In the genomic region with DNA sequence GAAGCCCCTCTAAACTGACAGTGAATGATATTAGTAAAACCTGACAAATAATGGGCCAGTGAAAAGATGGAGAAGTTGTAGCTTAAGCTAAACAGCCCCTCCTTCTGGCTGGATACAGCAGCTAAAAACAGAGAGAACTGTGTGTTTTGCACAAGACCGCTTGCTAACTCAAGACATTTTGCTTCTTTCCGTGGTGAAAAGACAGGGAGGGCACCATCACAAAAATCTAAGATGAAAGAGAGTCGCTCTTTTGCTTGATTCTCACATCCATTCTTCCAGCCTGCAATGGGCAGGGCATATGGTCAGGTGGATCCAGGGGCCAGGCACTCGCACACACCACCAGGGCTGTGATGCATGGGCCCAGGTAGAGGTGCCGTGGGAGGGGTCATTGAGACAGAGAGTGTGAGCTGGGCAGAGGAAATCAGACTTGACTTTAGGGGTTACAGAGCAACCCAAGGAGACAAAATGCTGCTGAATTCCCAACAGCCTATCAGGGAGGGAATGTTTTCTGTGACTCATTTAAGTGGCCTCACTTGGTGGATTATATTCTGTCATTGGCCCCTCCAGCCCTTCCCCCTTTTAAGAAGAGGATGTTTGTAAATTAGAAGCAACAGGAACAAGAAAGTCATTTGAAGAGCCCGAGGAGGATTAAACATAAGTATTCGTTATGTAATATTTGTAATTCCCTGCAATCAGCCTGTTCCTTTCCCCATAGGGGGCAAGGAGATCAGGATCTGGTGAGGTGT, we compare ENCODE assay signal across 8 cellular contexts. TPM values are rescaled to one million over a fixed set of nuclear protein-coding genes. Genes with fewer than 3 reads are reported as not detected.
DNase-seq lines count a peak whose midpoint lies in the region; ATAC-seq and TF ChIP-seq lines count a peak whose summit lies in the region.

No MANE protein-coding gene starts in this region.

- peaks cover 67% of the 10 kb centered on the region for H3K27me3 Mint-ChIP-seq in progenitor cell of endocrine pancreas

- peaks cover 45 to 77% (median 66%) of the 10 kb centered on the region in 4 donors for H3K4me1 ChIP-seq in esophagus muscularis mucosa

- TF ChIP-seq CTCF in GM12864 (IDR thresholded peaks at IDR 0.05; ENCODE audit: low read depth, low read length, missing control alignments) (peak; percentile 45), esophagus muscularis mucosa (IDR thresholded peaks at IDR 0.05) (peak in 2 of 3 experiments; percentile 17 to 24), progenitor cell of endocrine pancreas (IDR thresholded peaks at IDR 0.05; ENCODE audit: unreplicated experiment) (peak; percentile 69)

- ATAC-seq in GM18873 (IDR thresholded peaks at IDR 0.05; ENCODE audit: low FRiP score, unreplicated experiment), result no peak
- no peak for ATAC-seq in HG03108 (IDR thresholded peaks at IDR 0.05; ENCODE audit: unreplicated experiment)

- H3K27ac ChIP-seq in esophagus muscularis mucosa (replicated peaks in 1 of 4), result peak overlapping the region in 3 of 4 donors; percentile 21 to 42 (median 32)

- DNase-seq in GM12864 (ENCODE audit: low read depth) (no peak), NOMO-1 treated with DMSO at 0.1 percent for 48 hours (lab: John Stamatoyannopoulos, UW; ENCODE audit: unreplicated experiment) (peak; percentile 54), esophagus muscularis mucosa (ENCODE audit: extremely low spot score) (no peak), progenitor cell of endocrine pancreas (ENCODE audit: low spot score, unreplicated experiment) (no peak), NCI-H526 treated with DMSO at 0.1 percent for 48 hours (lab: John Stamatoyannopoulos, UW) (no peak), HPDE6-E6E7 (ENCODE audit: extremely low spot score) (no peak)

- no peaks in the 10 kb centered on the region for H3K27me3 ChIP-seq in esophagus muscularis mucosa

- H3K36me3 Mint-ChIP-seq in progenitor cell of endocrine pancreas (ENCODE audit: insufficient read depth), result no peaks in the 10 kb centered on the region

- H3K27ac Mint-ChIP-seq in progenitor cell of endocrine pancreas, result no peak overlapping the region

- peaks cover 3 to 33% (median 15%) of the 10 kb centered on the region in 4 donors for H3K36me3 ChIP-seq in esophagus muscularis mucosa

- TF ChIP-seq POLR2A in esophagus muscularis mucosa (IDR thresholded peaks at IDR 0.05; ENCODE audit: low read depth), result no peak

- WGBS in esophagus muscularis mucosa, result 75% methylated on average over 7 of the region's 7 CpGs

- intact Hi-C loops in esophagus muscularis mucosa (cut with DNase I), result loop anchor here (10.0 kb wide), 1 partner anchor 184 kb away; no protein-coding TSS in a partner anchor

- H3K4me3 ChIP-seq in GM12864 (ENCODE audit: low read depth, low read length) (no peak overlapping the region), esophagus muscularis mucosa (no peak overlapping the region)

- no peak for TF ChIP-seq EP300 in esophagus muscularis mucosa (IDR thresholded peaks at IDR 0.05)

- H3K9me3 ChIP-seq in esophagus muscularis mucosa, result no peaks in the 10 kb centered on the region

- H3K9me3 Mint-ChIP-seq in progenitor cell of endocrine pancreas (ENCODE audit: low read depth), result no peaks in the 10 kb centered on the region

- H3K4me3 Mint-ChIP-seq in progenitor cell of endocrine pancreas (ENCODE audit: low read depth), result no peak overlapping the region

- peaks cover 7% of the 10 kb centered on the region for H3K4me1 Mint-ChIP-seq in progenitor cell of endocrine pancreas (ENCODE audit: low read depth)

RNA-seq across cellular contexts. Expression of a gene that starts 12.2 kb away (rescaled TPM):
- 100 to 1,000 TPM in 1 of 4 donors, 10 to 100 TPM in 3; 42.8 to 425 (median 63.0) TPM for total RNA-seq in esophagus muscularis mucosa
- total RNA-seq in progenitor cell of endocrine pancreas, result 0.31 and 0.47 TPM in 2 replicates

Comparison
In these comparisons a context has a peak if more than half of its experiments do, and no peak if none do; other contexts are left out.
1. RNA of a gene that starts 12.2 kb away (total RNA-seq): 42.8 to 425 TPM in esophagus muscularis mucosa; 0.31 to 0.47 TPM in progenitor cell of endocrine pancreas; every median in the first group is over 10 times any median in the second.
2. Peak in every context shown above with its lines, with median percentiles within 50 percentile points of each other: CTCF ChIP-seq.